In genomic region chr9:136262671-136263178, GRCh38 we compare ENCODE assay signal across 21 cellular contexts. TPM values are rescaled to one million over a fixed set of nuclear protein-coding genes. Genes with fewer than 3 reads are reported as not detected.
"Had no signal": no experiment of that assay in that cellular context is flagged by ENCODE, and none has a peak within 500 bp of the region (broad histone marks: within the 10 kb centered on the region; RNA-seq: fewer than 3 reads in every experiment).

No MANE protein-coding gene starts in this region.

- FAIRE-seq: RCC 7860 had no signal

- ATAC-seq: SK-N-SH treated with all-trans-retinoic acid at 6 μM for 48 hours had no signal

- DNase-seq: KBM-7, MV-4-11, NCI-H1048, NCI-H1105, NCI-H1417, NCI-H187, NCI-H2029, NCI-H2081 treated with DMSO at 0.1 percent for 48 hours, NCI-H226, NCI-H446, NCI-H510A, NCI-H524 treated with DMSO at 0.1 percent for 48 hours, NCI-H69, NCI-H774, RPMI8226 had no signal

RNA-seq across cellular contexts. Expression of gene CCDC187, which starts 41.2 kb away (rescaled TPM):
- total RNA-seq: LHCN-M2, MCF 10A, SK-MEL-5 had no signal

RNA-seq across cellular contexts. Expression of gene LHX3, which starts 57.8 kb away (rescaled TPM):
- total RNA-seq: HT-29, LHCN-M2, SK-MEL-5 had no signal
